In genomic region chr1:228329887-228330286, GRCh38 we compare ENCODE assay signal across 17 cellular contexts.
DNase-seq lines count a peak whose midpoint lies in the region; ATAC-seq, FAIRE-seq and TF ChIP-seq lines count a peak whose summit lies in the region.
"Had no signal": no experiment of that assay in that cellular context is flagged by ENCODE, and none has a peak within 500 bp of the region (broad histone marks: within the 10 kb centered on the region; RNA-seq: fewer than 3 reads in every experiment).

No MANE protein-coding gene starts in this region.

- peak overlapping the region; percentile 88 for H3K27ac ChIP-seq in cardiac muscle cell
- peak overlapping the region; percentile 32 to 75 for H3K27ac ChIP-seq in kidney (ENCODE audit: low read depth in 2 of 2, low read length in 2 of 2)
- no peak overlapping the region for H3K27ac ChIP-seq in transverse colon
- H3K27ac ChIP-seq: BLaER1 treated with 17β-estradiol and CSF1 and Interleukin-3, amounts not matched to agents 10 nM and 100 nM had no signal

- H3K4me3 ChIP-seq in cardiac muscle cell (no peak overlapping the region), kidney (ENCODE audit: low read length in 2 of 2) (no peak overlapping the region), retinal pigment epithelial cell (ENCODE audit: low read length) (no peak overlapping the region), transverse colon (no peak overlapping the region)
- H3K4me3 ChIP-seq: BLaER1 treated with 17β-estradiol and CSF1 and Interleukin-3, amounts not matched to agents 10 nM and 100 nM had no signal

- intact Hi-C loops in cardiac septum (cut with DNase I) (no loop called here), kidney (cut with DNase I) (no loop called here), transverse colon (cut with DNase I; ENCODE audit: low total_unique reads) (no loop called here)

- TF ChIP-seq POLR2A in transverse colon (IDR thresholded peaks at IDR 0.05), result no peak

- no peak for FAIRE-seq in kidney (lab: Jason Lieb, UNC)
- FAIRE-seq: HepG2 had no signal

- TF ChIP-seq CTCF in cardiac muscle cell (IDR thresholded peaks at IDR 0.05; ENCODE audit: low read depth, low read length) (no peak), kidney (IDR thresholded peaks at IDR 0.05; ENCODE audit: borderline replicate concordance, extremely low read depth, insufficient read depth) (no peak), retinal pigment epithelial cell (conservative IDR thresholded peaks at IDR 0.05; ENCODE audit: low read depth, low read length) (no peak), transverse colon (IDR thresholded peaks at IDR 0.05) (no peak)

- H3K9ac ChIP-seq in kidney (ENCODE audit: low read length in 2 of 2), result no peak overlapping the region
- H3K9ac ChIP-seq: BLaER1 treated with 17β-estradiol and CSF1 and Interleukin-3, amounts not matched to agents 10 nM and 100 nM had no signal

- in situ Hi-C loops in transverse colon (cut with MboI; ENCODE audit: low pct_ligation_motif_present in 1 of 4, low pct_unique_long_range_greater_than_20kb in 1 of 4, low sequenced_read_pairs in 3 of 4), result no loop called here

- H3K9me3 ChIP-seq in cardiac muscle cell (ENCODE audit: low read depth), result no peaks in the 10 kb centered on the region
- H3K9me3 ChIP-seq in kidney (ENCODE audit: control insufficient read depth in 1 of 2, low read length in 2 of 2), result peaks cover 0 to 1% of the 10 kb centered on the region in 2 donors
- peaks cover 0 to 6% of the 10 kb centered on the region in 2 donors for H3K9me3 ChIP-seq in transverse colon

- no peaks in the 10 kb centered on the region for H3K27me3 ChIP-seq in cardiac muscle cell
- no peaks in the 10 kb centered on the region for H3K27me3 ChIP-seq in transverse colon
- H3K27me3 ChIP-seq: BLaER1 treated with 17β-estradiol and CSF1 and Interleukin-3, amounts not matched to agents 10 nM and 100 nM had no signal

- WGBS in transverse colon (ENCODE audit: low coverage in 1 of 2), 2 donors, result 72 to 100% methylated on average over 1 to 2 of the region's 2 CpGs

- H3K36me3 ChIP-seq in cardiac muscle cell, result peaks cover 47% of the 10 kb centered on the region
- H3K36me3 ChIP-seq in kidney (ENCODE audit: control insufficient read depth in 1 of 2, insufficient read depth in 2 of 2, low read length in 2 of 2), result peaks cover under 1 to 2% of the 10 kb centered on the region in 2 donors
- H3K36me3 ChIP-seq in transverse colon, result no peaks in the 10 kb centered on the region

- H3K4me1 ChIP-seq in cardiac muscle cell (ENCODE audit: low read depth) (peaks cover 28% of the 10 kb centered on the region), kidney (ENCODE audit: control insufficient read depth in 1 of 2, insufficient read depth in 1 of 2, low read depth in 1 of 2, low read length in 2 of 2) (no peaks in the 10 kb centered on the region), transverse colon (no peaks in the 10 kb centered on the region)

- TF ChIP-seq EP300 in transverse colon (IDR thresholded peaks at IDR 0.05; ENCODE audit: low read depth), result no peak

- peak in 1 of 2 donors; percentile 45 for DNase-seq in cardiac muscle cell (ENCODE audit: low read depth in 1 of 2, low spot score in 1 of 2)
- no peak for DNase-seq in cardiac septum (ENCODE audit: low spot score)
- no peak for DNase-seq in kidney
- DNase-seq in retinal pigment epithelial cell (ENCODE audit: low read depth), result peak; percentile 79
- no peak for DNase-seq in transverse colon
- DNase-seq: Calu3; CD8-positive, alpha-beta T cell; DMS79 treated with DMSO at 0.1 percent for 48 hours; GF-D8; GOT3; H7; HFFc6 had no signal

- no peak for ATAC-seq in GM18870 (IDR thresholded peaks at IDR 0.05; ENCODE audit: unreplicated experiment)
- no peak for ATAC-seq in HG03095 (IDR thresholded peaks at IDR 0.05; ENCODE audit: unreplicated experiment)
- ATAC-seq: CD8-positive, alpha-beta T cell; HCT116; HepG2 had no signal

Comparison
In these comparisons a context has a peak if more than half of its experiments do, and no peak if none do; other contexts are left out.
1. H3K27ac ChIP-seq: peak in cardiac muscle cell (single experiment) and kidney (2 of 2); none in transverse colon (0 of 4).